ENCODE assay signal across 8 cellular contexts in the genomic region with DNA sequence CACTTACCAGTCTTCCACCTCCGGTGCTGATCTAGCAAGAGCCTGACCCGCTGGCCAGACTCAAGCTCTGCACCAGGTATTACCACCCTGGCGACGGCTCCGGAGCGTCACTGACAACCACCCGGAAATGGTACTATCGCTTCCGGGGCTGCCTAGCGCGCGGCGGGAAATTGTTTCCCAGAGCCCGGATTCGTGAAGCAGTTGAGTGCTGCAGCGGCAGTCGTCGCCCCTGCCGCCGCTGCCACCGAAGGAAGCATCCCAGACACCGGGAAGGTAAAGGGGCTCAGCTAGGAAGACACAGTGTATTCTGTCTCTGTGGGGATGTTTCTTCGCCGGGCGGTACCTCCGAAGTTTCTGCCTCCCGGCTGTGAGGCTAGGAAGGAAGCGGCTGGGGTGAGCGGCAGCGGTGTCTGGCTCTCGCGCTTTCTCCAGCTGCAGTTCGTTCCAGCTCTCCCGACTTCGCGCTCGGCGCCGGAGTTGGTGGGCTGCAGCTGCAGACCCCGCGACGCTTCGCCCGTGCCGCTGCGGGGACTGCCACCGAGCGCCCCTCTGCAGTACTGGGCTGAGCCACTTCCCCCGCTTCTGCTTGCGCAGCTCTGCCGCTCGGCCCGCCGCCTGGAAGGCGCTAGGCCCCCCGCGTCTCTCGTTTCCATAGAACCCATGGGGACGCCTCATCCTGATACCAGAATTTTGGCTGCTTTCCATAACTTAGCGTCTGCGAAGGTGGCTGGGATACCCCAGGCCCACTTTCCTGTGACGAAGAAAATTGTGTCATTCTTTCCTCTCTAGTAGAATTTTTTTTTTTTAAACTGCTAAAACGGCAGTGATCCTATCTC.
A peak's percentile ranks its signal among the peaks of the same experiment; 100 is the strongest.
DNase-seq lines count a peak whose midpoint lies in the region; TF ChIP-seq lines count a peak whose summit lies in the region.

A gene with protein sequence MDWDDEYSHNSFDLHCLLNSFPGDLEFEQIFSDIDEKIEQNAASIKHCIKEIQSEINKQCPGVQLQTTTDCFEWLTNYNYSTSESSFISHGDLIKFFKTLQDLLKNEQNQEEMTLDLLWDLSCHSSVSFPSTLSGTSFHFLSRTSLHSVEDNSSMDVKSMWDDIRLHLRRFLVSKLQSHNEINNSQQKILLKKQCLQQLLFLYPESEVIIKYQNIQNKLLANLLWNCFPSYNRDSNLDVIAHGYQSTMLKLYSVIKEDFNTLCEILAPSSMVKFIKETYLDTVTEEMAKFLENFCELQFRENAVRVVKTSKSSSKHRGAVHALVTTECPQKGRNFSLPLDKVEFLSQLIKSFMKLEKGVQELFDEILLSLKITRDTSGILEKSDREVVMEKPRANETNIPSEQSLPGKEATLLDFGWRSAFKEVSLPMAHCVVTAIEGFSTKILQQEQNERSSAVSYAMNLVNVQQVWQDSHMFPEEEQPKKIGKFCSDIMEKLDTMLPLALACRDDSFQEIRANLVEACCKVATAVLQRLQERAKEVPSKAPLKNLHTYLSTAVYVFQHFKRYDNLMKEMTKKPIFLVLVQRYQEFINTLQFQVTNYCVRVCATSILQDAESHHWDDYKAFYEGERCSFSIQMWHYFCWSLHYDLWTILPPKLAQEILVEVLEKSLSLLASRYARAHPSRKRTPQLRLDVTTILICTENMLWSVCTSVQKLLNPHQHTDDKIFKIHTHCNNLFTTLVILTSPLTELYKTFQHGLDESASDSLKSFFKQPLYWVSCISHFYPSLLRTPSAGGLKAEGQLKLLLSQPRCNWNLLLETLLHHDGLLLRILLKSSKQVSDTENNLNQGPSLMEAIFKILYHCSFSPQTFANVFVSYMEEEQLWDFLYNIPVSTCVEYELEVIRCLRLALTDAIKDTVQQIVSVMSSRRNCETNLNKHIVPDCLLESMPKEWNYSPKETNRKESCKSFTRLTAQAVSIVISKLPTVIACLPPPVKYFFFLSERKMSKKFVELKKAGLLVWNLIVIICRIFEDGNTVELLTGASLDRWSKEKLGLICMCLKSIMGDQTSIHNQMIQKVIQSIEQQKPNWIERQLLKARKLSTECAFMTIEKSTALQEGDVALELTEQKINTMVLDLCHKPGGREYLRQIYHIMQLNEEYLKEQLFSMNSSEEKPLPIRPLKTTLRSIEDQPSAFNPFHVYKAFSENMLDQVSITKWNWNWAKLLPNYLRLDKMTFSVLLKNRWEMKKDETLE (N-terminal part only) (minus strand): TSS at position 112 of the 836 bp plus-strand sequence. CDS start 81,478 bp downstream, outside the sequence.
A gene (plus strand): TSS at position 177 of the 836 bp plus-strand sequence. CDS start 10,142 bp downstream, outside the sequence.

- peak within 1 kb of the TSS; percentile 98 for H3K27ac ChIP-seq in RWPE1

- no peaks in the 10 kb centered on the region for H3K9me3 Mint-ChIP-seq in nephron progenitor cell
- no peaks in the 10 kb centered on the region for H3K9me3 Mint-ChIP-seq in stimulated activated naive CD8-positive, alpha-beta T cell treated with anti-CD3 and anti-CD28 coated beads, Interleukin-15, Interleukin-2, amounts not matched to agents 100 ng/mL and 50 ng/mL, for 24 hours

- H3K27me3 Mint-ChIP-seq in nephron progenitor cell (ENCODE audit: low read depth, poor library complexity): no peaks in the 10 kb centered on the region
- no peaks in the 10 kb centered on the region for H3K27me3 Mint-ChIP-seq in stimulated activated naive CD8-positive, alpha-beta T cell treated with anti-CD3 and anti-CD28 coated beads, Interleukin-15, Interleukin-2, amounts not matched to agents 100 ng/mL and 50 ng/mL, for 24 hours

- H3K36me3 Mint-ChIP-seq in nephron progenitor cell (ENCODE audit: low read depth): no peaks in the 10 kb centered on the region
- H3K36me3 Mint-ChIP-seq in stimulated activated naive CD8-positive, alpha-beta T cell treated with anti-CD3 and anti-CD28 coated beads, Interleukin-15, Interleukin-2, amounts not matched to agents 100 ng/mL and 50 ng/mL, for 24 hours (ENCODE audit: low read depth): no peaks in the 10 kb centered on the region

- peak within 1 kb of the TSS; percentile 88 for H3K27ac Mint-ChIP-seq in nephron progenitor cell
- H3K27ac Mint-ChIP-seq in stimulated activated naive CD8-positive, alpha-beta T cell treated with anti-CD3 and anti-CD28 coated beads, Interleukin-15, Interleukin-2, amounts not matched to agents 100 ng/mL and 50 ng/mL, for 24 hours: peak within 1 kb of the TSS; percentile 96

- DNase-seq in EL (peak; percentile 91), GOT3 (lab: John Stamatoyannopoulos, UW) (peak; percentile 30), LNCaP clone FGC (ENCODE audit: low read depth) (peak; percentile 81), RWPE1 (ENCODE audit: low spot score) (peak; percentile 95), fibroblast of the conjunctiva (ENCODE audit: low read depth) (peak; percentile 72), nephron progenitor cell (peak; percentile 85)
- peak; percentile 80 for DNase-seq in activated effector memory CD4-positive, alpha-beta T cell treated with Interleukin-2 at 50 U/mL for 16 hours

- TF ChIP-seq CTCF in LNCaP clone FGC (IDR thresholded peaks at IDR 0.05; ENCODE audit: control insufficient read depth, extremely low read depth, insufficient read depth): no peak
- TF ChIP-seq CTCF in RWPE1 (conservative IDR thresholded peaks at IDR 0.05; ENCODE audit: low read depth): no peak
- TF ChIP-seq CTCF in nephron progenitor cell (IDR thresholded peaks at IDR 0.05): no peak

- H3K4me3 ChIP-seq in LNCaP clone FGC (ENCODE audit: low read depth, low read length): peak within 1 kb of the TSS; percentile 74

- H3K4me1 Mint-ChIP-seq in nephron progenitor cell: peaks cover 40% of the 10 kb centered on the region
- H3K4me1 Mint-ChIP-seq in stimulated activated naive CD8-positive, alpha-beta T cell treated with anti-CD3 and anti-CD28 coated beads, Interleukin-15, Interleukin-2, amounts not matched to agents 100 ng/mL and 50 ng/mL, for 24 hours (ENCODE audit: low read depth): peaks cover 45% of the 10 kb centered on the region

- peak within 1 kb of the TSS; percentile 88 for H3K4me3 Mint-ChIP-seq in nephron progenitor cell
- H3K4me3 Mint-ChIP-seq in stimulated activated naive CD8-positive, alpha-beta T cell treated with anti-CD3 and anti-CD28 coated beads, Interleukin-15, Interleukin-2, amounts not matched to agents 100 ng/mL and 50 ng/mL, for 24 hours: peak within 1 kb of the TSS; percentile 94

- CTCF ChIA-PET in RWPE1 (lab: Yijun Ruan, JAX): interaction anchor here (0.6 to 1.2 kb wide), 4 partner anchors 12 to 465 kb away, joined by 3 to 6 read pairs (median 6); no protein-coding TSS in a partner anchor

- POLR2A ChIA-PET in RWPE1 (lab: Yijun Ruan, JAX; ENCODE audit: low non-redundant PET): no interaction called here

Comparison
In these comparisons a context has a peak if more than half of its experiments do, and no peak if none do; other contexts are left out.
1. Peak in every context shown above with its lines: DNase-seq, H3K4me3 ChIP-seq and H3K27ac ChIP-seq.
2. DNase-seq: peak in every context shown above with its lines; median percentile 95 in RWPE1; 91 in EL; 85 in nephron progenitor cell; 81 in LNCaP clone FGC; 80 in activated effector memory CD4-positive, alpha-beta T cell treated with Interleukin-2 at 50 U/mL for 16 hours; 72 in fibroblast of the conjunctiva; 30 in GOT3.